In genomic region chr17:59219992-59220327, GRCh38 we compare ENCODE assay signal across 9 cellular contexts. TPM values are rescaled to one million over a fixed set of nuclear protein-coding genes. Genes with fewer than 3 reads are reported as not detected.
DNase-seq lines count a peak whose midpoint lies in the region; ATAC-seq, FAIRE-seq and TF ChIP-seq lines count a peak whose summit lies in the region.
"Had no signal": no experiment of that assay in that cellular context is flagged by ENCODE, and none has a peak within 500 bp of the region (broad histone marks: within the 10 kb centered on the region; RNA-seq: fewer than 3 reads in every experiment).

No MANE protein-coding gene starts in this region.

- no peaks in the 10 kb centered on the region for H3K9me3 ChIP-seq in spleen

- H3K27me3 ChIP-seq in H7 (ENCODE audit: control insufficient read depth, insufficient read depth, low read length), result peaks cover 3% of the 10 kb centered on the region
- H3K27me3 ChIP-seq in spleen (replicated peaks in 1 of 7), result no peaks in the 10 kb centered on the region
- H3K27me3 ChIP-seq: cardiac muscle cell had no signal

- H3K27ac Mint-ChIP-seq in T-cell, result peak overlapping the region; percentile 97 to 98

- peak overlapping the region; percentile 99 to 100 (median 99) for H3K4me3 Mint-ChIP-seq in T-cell

- no peak for DNase-seq in H7
- no peak for DNase-seq in T-cell
- DNase-seq in glomerular endothelial cell (ENCODE audit: extremely low read depth, low read depth, low spot score), result peak; percentile 3
- DNase-seq in spleen, result no peak
- DNase-seq in D721Med (ENCODE audit: insufficient read length, low spot score), result no peak
- no peak for DNase-seq in GM12892 (ENCODE audit: insufficient read length)

- no peak for FAIRE-seq in D721Med (lab: Jason Lieb, UNC)
- FAIRE-seq in GM12892 (lab: Jason Lieb, UNC), result no peak

- CTCF ChIA-PET in T-cell (lab: Charles Lee), result interaction anchor here in 1 of 2 donors (1.6 kb wide), 1 partner anchor 9 kb away, joined by 4 read pairs; the partner anchor contains the start of gene SMG8

- ATAC-seq in T-cell (replicated peaks in 1 of 4) (no peak), HG03521 (IDR thresholded peaks at IDR 0.05; ENCODE audit: unreplicated experiment) (no peak), HG02759 (IDR thresholded peaks at IDR 0.05; ENCODE audit: unreplicated experiment) (no peak)

- TF ChIP-seq POLR2A in spleen (IDR thresholded peaks at IDR 0.05), result no peak
- no peak for TF ChIP-seq POLR2A in GM12892 (IDR thresholded peaks at IDR 0.05; ENCODE audit: low read depth, low read length)

- POLR2A ChIA-PET in T-cell (lab: Charles Lee), result interaction anchor here in 1 of 2 donors (0.5 kb wide), 1 partner anchor 142 kb away, joined by 3 read pairs; no protein-coding TSS in a partner anchor

- peaks cover 13 to 16% (median 15%) of the 10 kb centered on the region in 3 donors for H3K4me1 Mint-ChIP-seq in T-cell

- no peaks in the 10 kb centered on the region for H3K36me3 ChIP-seq in H7 (replicated peaks; ENCODE audit: control insufficient read depth, insufficient read depth, low read length)
- peaks cover 0 to 7% (median 0%) of the 10 kb centered on the region in 6 donors for H3K36me3 ChIP-seq in spleen
- H3K36me3 ChIP-seq: cardiac muscle cell had no signal

- peaks cover 0 to 24% (median 14%) of the 10 kb centered on the region in 6 donors for H3K4me1 ChIP-seq in spleen

- H3K9me3 Mint-ChIP-seq in T-cell, result no peaks in the 10 kb centered on the region

- WGBS in spleen, 5 donors, result 30 to 42% (median 35%) methylated on average over 7 of the region's 7 CpGs

- intact Hi-C loops in spleen (cut with DNase I; ENCODE audit: low total_unique reads), result no loop called here

- peak overlapping the region in 5 of 8 donors; percentile 80 to 89 (median 86) for H3K27ac ChIP-seq in spleen

- TF ChIP-seq CTCF in spleen (IDR thresholded peaks at IDR 0.05 in 8 of 11, conservative IDR thresholded peaks at IDR 0.05 in 3 of 11) (no peak), D721Med (IDR thresholded peaks at IDR 0.05; ENCODE audit: insufficient read depth, missing control alignments) (no peak)

- no peaks in the 10 kb centered on the region for H3K36me3 Mint-ChIP-seq in T-cell

- H3K27me3 Mint-ChIP-seq in T-cell, result no peaks in the 10 kb centered on the region

- H3K4me3 ChIP-seq in H7 (ENCODE audit: insufficient read depth, low read depth, low read length) (peak overlapping the region; percentile 35), spleen (peak overlapping the region in 7 of 8 donors; percentile 60 to 89 (median 67))

RNA-seq across cellular contexts. Expression of gene GDPD1, which starts 0.4 kb away (rescaled TPM):
- total RNA-seq in H7 (2014; rRNA removed; shearing (Covaris generic)), result 3.1 and 4.3 TPM in 2 replicates
- total RNA-seq in T-cell (1 to 10 TPM; 2.4 to 4.9 (median 3.1) TPM), glomerular endothelial cell (3.0 and 6.3 TPM in 2 replicates), spleen (1 to 10 TPM; 2.0 to 5.2 (median 2.8) TPM)
- under 1 TPM; 0.59 to 0.77 (median 0.68) TPM for polyA plus RNA-seq in spleen
- 1.7 TPM for polyA plus RNA-seq in GM12892 (2012; ENCODE audit: missing spikeins)

RNA-seq across cellular contexts. Expression of gene SMG8, which starts 10.1 kb away (rescaled TPM):
- 20.0 and 25.9 TPM in 2 replicates for total RNA-seq in H7 (2014; rRNA removed; shearing (Covaris generic))
- total RNA-seq in T-cell (10 to 100 TPM in 4 of 5 donors, 1 to 10 TPM in 1; 8.5 to 17.4 (median 16.5) TPM), glomerular endothelial cell (15.3 and 16.9 TPM in 2 replicates), spleen (10 to 100 TPM; 12.2 to 15.1 (median 14.2) TPM)
- polyA plus RNA-seq in spleen, result 1 to 10 TPM; 3.4 to 5.6 (median 4.2) TPM
- polyA plus RNA-seq in GM12892 (2012; ENCODE audit: missing spikeins), result 12.0 TPM
